In the genomic region with DNA sequence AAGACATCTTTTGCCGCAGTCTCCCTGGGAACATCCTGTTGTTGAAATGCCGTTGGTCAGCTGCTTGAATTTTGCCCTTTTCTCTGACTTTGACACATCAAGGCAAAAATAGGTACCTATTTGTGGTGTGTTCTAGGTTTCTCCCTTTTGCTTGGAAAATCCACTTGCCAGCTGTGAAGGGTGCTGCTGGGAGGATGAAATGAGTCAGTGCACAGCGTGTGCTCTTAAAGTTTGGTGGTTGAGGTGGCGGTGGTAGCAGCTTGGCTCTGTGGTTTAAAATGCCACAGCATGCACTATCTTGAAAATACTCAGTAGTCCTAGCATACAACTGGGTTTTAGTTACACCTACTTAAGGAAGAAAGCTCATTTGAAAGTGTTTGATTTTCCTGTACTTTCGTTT, we compare ENCODE assay signal across 2 cellular contexts.
TF ChIP-seq lines count a peak whose summit lies in the region.

No MANE protein-coding gene starts in this region.

TF ChIP-seq in HCT116, 20 proteins besides CTCF, POLR2A, EP300 and RAD21 (continued from another document):
- TF ChIP-seq, protein P1, sequence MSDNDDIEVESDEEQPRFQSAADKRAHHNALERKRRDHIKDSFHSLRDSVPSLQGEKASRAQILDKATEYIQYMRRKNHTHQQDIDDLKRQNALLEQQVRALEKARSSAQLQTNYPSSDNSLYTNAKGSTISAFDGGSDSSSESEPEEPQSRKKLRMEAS (IDR thresholded peaks at IDR 0.05), result peak; percentile 69
- TF ChIP-seq SP1 (IDR thresholded peaks at IDR 0.05; ENCODE audit: low read depth) (peak; percentile 54; the same call in 1 of the 2 replicates), CBX3 (IDR thresholded peaks at IDR 0.05; ENCODE audit: low read depth) (peak; percentile 91), EZH2 (IDR thresholded peaks at IDR 0.05) (no peak), EZH2phosphoT487 (IDR thresholded peaks at IDR 0.05; ENCODE audit: borderline replicate concordance) (no peak), POLR2AphosphoS5 (IDR thresholded peaks at IDR 0.05; ENCODE audit: low read depth, low read length) (0 out of 2 replicates have a peak, but pooled peaks have one; percentile 17), FOSL1 (IDR thresholded peaks at IDR 0.05; ENCODE audit: low read depth) (peak; percentile 69), SIN3A (IDR thresholded peaks at IDR 0.05; ENCODE audit: low read depth) (peak; percentile 38; the same call in 1 of the 2 replicates), ZFX (IDR thresholded peaks at IDR 0.05) (no peak)
- TF ChIP-seq, protein P2, sequence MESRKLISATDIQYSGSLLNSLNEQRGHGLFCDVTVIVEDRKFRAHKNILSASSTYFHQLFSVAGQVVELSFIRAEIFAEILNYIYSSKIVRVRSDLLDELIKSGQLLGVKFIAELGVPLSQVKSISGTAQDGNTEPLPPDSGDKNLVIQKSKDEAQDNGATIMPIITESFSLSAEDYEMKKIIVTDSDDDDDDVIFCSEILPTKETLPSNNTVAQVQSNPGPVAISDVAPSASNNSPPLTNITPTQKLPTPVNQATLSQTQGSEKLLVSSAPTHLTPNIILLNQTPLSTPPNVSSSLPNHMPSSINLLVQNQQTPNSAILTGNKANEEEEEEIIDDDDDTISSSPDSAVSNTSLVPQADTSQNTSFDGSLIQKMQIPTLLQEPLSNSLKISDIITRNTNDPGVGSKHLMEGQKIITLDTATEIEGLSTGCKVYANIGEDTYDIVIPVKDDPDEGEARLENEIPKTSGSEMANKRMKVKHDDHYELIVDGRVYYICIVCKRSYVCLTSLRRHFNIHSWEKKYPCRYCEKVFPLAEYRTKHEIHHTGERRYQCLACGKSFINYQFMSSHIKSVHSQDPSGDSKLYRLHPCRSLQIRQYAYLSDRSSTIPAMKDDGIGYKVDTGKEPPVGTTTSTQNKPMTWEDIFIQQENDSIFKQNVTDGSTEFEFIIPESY (IDR thresholded peaks at IDR 0.05; ENCODE audit: extremely low read depth, insufficient replicate concordance, low read length), result no peak
- TF ChIP-seq, protein P3, sequence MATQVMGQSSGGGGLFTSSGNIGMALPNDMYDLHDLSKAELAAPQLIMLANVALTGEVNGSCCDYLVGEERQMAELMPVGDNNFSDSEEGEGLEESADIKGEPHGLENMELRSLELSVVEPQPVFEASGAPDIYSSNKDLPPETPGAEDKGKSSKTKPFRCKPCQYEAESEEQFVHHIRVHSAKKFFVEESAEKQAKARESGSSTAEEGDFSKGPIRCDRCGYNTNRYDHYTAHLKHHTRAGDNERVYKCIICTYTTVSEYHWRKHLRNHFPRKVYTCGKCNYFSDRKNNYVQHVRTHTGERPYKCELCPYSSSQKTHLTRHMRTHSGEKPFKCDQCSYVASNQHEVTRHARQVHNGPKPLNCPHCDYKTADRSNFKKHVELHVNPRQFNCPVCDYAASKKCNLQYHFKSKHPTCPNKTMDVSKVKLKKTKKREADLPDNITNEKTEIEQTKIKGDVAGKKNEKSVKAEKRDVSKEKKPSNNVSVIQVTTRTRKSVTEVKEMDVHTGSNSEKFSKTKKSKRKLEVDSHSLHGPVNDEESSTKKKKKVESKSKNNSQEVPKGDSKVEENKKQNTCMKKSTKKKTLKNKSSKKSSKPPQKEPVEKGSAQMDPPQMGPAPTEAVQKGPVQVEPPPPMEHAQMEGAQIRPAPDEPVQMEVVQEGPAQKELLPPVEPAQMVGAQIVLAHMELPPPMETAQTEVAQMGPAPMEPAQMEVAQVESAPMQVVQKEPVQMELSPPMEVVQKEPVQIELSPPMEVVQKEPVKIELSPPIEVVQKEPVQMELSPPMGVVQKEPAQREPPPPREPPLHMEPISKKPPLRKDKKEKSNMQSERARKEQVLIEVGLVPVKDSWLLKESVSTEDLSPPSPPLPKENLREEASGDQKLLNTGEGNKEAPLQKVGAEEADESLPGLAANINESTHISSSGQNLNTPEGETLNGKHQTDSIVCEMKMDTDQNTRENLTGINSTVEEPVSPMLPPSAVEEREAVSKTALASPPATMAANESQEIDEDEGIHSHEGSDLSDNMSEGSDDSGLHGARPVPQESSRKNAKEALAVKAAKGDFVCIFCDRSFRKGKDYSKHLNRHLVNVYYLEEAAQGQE (IDR thresholded peaks at IDR 0.05; ENCODE audit: low read depth), result no peak

TF ChIP-seq in WTC11, 78 proteins besides CTCF, POLR2A, EP300 and RAD21:
- TF ChIP-seq, protein P4, sequence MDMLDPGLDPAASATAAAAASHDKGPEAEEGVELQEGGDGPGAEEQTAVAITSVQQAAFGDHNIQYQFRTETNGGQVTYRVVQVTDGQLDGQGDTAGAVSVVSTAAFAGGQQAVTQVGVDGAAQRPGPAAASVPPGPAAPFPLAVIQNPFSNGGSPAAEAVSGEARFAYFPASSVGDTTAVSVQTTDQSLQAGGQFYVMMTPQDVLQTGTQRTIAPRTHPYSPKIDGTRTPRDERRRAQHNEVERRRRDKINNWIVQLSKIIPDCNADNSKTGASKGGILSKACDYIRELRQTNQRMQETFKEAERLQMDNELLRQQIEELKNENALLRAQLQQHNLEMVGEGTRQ (CRISPR knock-in tag; IDR thresholded peaks at IDR 0.05), result no peak
- TF ChIP-seq ZNF671 (CRISPR knock-in tag; IDR thresholded peaks at IDR 0.05) (no peak), NR3C1 (CRISPR knock-in tag; conservative IDR thresholded peaks at IDR 0.05; ENCODE audit: low read depth) (no peak), TCF7 (CRISPR knock-in tag; IDR thresholded peaks at IDR 0.05; ENCODE audit: low read depth) (no peak), ZNF396 (CRISPR knock-in tag; IDR thresholded peaks at IDR 0.05; ENCODE audit: borderline replicate concordance) (no peak), IRF2 (CRISPR knock-in tag; IDR thresholded peaks at IDR 0.05; ENCODE audit: borderline replicate concordance, low read depth) (no peak), NR1H2 (CRISPR knock-in tag; IDR thresholded peaks at IDR 0.05) (no peak), RELA (CRISPR knock-in tag; IDR thresholded peaks at IDR 0.05; ENCODE audit: borderline replicate concordance) (no peak), MYBL2 (CRISPR knock-in tag; IDR thresholded peaks at IDR 0.05) (no peak), OVOL2 (CRISPR knock-in tag; IDR thresholded peaks at IDR 0.05; ENCODE audit: borderline replicate concordance) (no peak), JAZF1 (CRISPR knock-in tag; IDR thresholded peaks at IDR 0.05) (no peak), HMGA2 (CRISPR knock-in tag; IDR thresholded peaks at IDR 0.05) (no peak), RORB (CRISPR knock-in tag; IDR thresholded peaks at IDR 0.05) (no peak), SP1 (CRISPR knock-in tag; conservative IDR thresholded peaks at IDR 0.05) (no peak)
- TF ChIP-seq, protein P5, sequence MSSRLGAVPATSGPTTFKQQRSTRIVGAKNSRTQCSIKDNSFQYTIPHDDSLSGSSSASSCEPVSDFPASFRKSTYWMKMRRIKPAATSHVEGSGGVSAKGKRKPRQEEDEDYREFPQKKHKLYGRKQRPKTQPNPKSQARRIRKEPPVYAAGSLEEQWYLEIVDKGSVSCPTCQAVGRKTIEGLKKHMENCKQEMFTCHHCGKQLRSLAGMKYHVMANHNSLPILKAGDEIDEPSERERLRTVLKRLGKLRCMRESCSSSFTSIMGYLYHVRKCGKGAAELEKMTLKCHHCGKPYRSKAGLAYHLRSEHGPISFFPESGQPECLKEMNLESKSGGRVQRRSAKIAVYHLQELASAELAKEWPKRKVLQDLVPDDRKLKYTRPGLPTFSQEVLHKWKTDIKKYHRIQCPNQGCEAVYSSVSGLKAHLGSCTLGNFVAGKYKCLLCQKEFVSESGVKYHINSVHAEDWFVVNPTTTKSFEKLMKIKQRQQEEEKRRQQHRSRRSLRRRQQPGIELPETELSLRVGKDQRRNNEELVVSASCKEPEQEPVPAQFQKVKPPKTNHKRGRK (CRISPR knock-in tag; IDR thresholded peaks at IDR 0.05; ENCODE audit: borderline replicate concordance), result no peak
- TF ChIP-seq, protein P6, sequence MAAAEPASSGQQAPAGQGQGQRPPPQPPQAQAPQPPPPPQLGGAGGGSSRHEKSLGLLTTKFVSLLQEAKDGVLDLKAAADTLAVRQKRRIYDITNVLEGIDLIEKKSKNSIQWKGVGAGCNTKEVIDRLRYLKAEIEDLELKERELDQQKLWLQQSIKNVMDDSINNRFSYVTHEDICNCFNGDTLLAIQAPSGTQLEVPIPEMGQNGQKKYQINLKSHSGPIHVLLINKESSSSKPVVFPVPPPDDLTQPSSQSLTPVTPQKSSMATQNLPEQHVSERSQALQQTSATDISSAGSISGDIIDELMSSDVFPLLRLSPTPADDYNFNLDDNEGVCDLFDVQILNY (CRISPR knock-in tag; IDR thresholded peaks at IDR 0.05), result no peak
- TF ChIP-seq, protein P7, sequence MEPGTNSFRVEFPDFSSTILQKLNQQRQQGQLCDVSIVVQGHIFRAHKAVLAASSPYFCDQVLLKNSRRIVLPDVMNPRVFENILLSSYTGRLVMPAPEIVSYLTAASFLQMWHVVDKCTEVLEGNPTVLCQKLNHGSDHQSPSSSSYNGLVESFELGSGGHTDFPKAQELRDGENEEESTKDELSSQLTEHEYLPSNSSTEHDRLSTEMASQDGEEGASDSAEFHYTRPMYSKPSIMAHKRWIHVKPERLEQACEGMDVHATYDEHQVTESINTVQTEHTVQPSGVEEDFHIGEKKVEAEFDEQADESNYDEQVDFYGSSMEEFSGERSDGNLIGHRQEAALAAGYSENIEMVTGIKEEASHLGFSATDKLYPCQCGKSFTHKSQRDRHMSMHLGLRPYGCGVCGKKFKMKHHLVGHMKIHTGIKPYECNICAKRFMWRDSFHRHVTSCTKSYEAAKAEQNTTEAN (CRISPR knock-in tag; IDR thresholded peaks at IDR 0.05), result no peak
- TF ChIP-seq, protein P8, sequence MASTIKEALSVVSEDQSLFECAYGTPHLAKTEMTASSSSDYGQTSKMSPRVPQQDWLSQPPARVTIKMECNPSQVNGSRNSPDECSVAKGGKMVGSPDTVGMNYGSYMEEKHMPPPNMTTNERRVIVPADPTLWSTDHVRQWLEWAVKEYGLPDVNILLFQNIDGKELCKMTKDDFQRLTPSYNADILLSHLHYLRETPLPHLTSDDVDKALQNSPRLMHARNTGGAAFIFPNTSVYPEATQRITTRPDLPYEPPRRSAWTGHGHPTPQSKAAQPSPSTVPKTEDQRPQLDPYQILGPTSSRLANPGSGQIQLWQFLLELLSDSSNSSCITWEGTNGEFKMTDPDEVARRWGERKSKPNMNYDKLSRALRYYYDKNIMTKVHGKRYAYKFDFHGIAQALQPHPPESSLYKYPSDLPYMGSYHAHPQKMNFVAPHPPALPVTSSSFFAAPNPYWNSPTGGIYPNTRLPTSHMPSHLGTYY (CRISPR knock-in tag; IDR thresholded peaks at IDR 0.05), result no peak
- TF ChIP-seq, protein P9, sequence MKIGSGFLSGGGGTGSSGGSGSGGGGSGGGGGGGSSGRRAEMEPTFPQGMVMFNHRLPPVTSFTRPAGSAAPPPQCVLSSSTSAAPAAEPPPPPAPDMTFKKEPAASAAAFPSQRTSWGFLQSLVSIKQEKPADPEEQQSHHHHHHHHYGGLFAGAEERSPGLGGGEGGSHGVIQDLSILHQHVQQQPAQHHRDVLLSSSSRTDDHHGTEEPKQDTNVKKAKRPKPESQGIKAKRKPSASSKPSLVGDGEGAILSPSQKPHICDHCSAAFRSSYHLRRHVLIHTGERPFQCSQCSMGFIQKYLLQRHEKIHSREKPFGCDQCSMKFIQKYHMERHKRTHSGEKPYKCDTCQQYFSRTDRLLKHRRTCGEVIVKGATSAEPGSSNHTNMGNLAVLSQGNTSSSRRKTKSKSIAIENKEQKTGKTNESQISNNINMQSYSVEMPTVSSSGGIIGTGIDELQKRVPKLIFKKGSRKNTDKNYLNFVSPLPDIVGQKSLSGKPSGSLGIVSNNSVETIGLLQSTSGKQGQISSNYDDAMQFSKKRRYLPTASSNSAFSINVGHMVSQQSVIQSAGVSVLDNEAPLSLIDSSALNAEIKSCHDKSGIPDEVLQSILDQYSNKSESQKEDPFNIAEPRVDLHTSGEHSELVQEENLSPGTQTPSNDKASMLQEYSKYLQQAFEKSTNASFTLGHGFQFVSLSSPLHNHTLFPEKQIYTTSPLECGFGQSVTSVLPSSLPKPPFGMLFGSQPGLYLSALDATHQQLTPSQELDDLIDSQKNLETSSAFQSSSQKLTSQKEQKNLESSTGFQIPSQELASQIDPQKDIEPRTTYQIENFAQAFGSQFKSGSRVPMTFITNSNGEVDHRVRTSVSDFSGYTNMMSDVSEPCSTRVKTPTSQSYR (CRISPR knock-in tag; IDR thresholded peaks at IDR 0.05), result no peak
